ENCODE assay signal across 9 cellular contexts in genomic region chr2:70947556-70948184, GRCh38. TPM values are rescaled to one million over a fixed set of nuclear protein-coding genes. Genes with fewer than 3 reads are reported as not detected.
DNase-seq lines count a peak whose midpoint lies in the region; ATAC-seq, FAIRE-seq and TF ChIP-seq lines count a peak whose summit lies in the region.
"Had no signal": no experiment of that assay in that cellular context is flagged by ENCODE, and none has a peak within 500 bp of the region (broad histone marks: within the 10 kb centered on the region; RNA-seq: fewer than 3 reads in every experiment).

No MANE protein-coding gene starts in this region.

- H4K5ac ChIP-seq in H1 (ENCODE audit: insufficient read length, low read depth, low read length): no peak overlapping the region

- H4K20me1 ChIP-seq in H1 (replicated peaks in 1 of 2; ENCODE audit: control insufficient read depth in 1 of 2, insufficient read depth in 2 of 2, low read length in 2 of 2): peaks cover 0 to 2% of the 10 kb centered on the region in 2 experiments

- H3K4me2 ChIP-seq in H1 (ENCODE audit: insufficient read depth in 1 of 2, low read depth in 2 of 2, low read length in 2 of 2): peak overlapping the region in 1 of 2 experiments; percentile 26; a peak in 1 of 4 replicates

- peaks cover 11 to 29% (median 26%) of the 10 kb centered on the region in 4 experiments for H3K27me3 ChIP-seq in H1 (replicated peaks in 1 of 4; ENCODE audit: control insufficient read depth in 3 of 4, extremely low read depth in 1 of 4, insufficient read depth in 3 of 4, low read length in 3 of 4)

- H4K91ac ChIP-seq in H1 (replicated peaks; ENCODE audit: insufficient read length, low read length): no peak overlapping the region

- no peaks in the 10 kb centered on the region for H3K36me3 ChIP-seq in H1 (ENCODE audit: control insufficient read depth in 2 of 4, insufficient read depth in 4 of 4, low read length in 3 of 4)
- H3K36me3 ChIP-seq: transverse colon had no signal

- no peak overlapping the region for H3K14ac ChIP-seq in H1 (ENCODE audit: insufficient read length)

- H3K79me1 ChIP-seq in H1 (ENCODE audit: low read depth, low read length): no peaks in the 10 kb centered on the region

- no peak overlapping the region for H3K56ac ChIP-seq in H1 (replicated peaks; ENCODE audit: insufficient read length, low read depth, low read length)

- no peak overlapping the region for H2BK120ac ChIP-seq in H1 (replicated peaks; ENCODE audit: low read depth, low read length)

- peaks cover 2 to 14% (median 10%) of the 10 kb centered on the region in 4 experiments for H3K4me1 ChIP-seq in H1 (replicated peaks in 1 of 4; ENCODE audit: control insufficient read depth in 3 of 4, insufficient read depth in 4 of 4, low read length in 3 of 4)

- peak overlapping the region in 1 of 4 experiments; percentile 46; a peak in 1 of 8 replicates for H3K4me3 ChIP-seq in H1 (ENCODE audit: extremely low read depth in 1 of 4, insufficient read depth in 2 of 4, low read depth in 3 of 4, low read length in 4 of 4)
- no peak overlapping the region for H3K4me3 ChIP-seq in retinal pigment epithelial cell (ENCODE audit: low read length)

- TF ChIP-seq CTCF in H1 (IDR thresholded peaks at IDR 0.05; ENCODE audit: control extremely low read depth in 1 of 3, insufficient read depth in 1 of 3, low read depth in 1 of 3, low read length in 3 of 3) (no peak), retinal pigment epithelial cell (conservative IDR thresholded peaks at IDR 0.05; ENCODE audit: low read depth, low read length) (no peak)

- TF ChIP-seq EP300 in H1 (IDR thresholded peaks at IDR 0.05; ENCODE audit: borderline replicate concordance in 1 of 2, low read depth in 2 of 2, low read length in 2 of 2): no peak

- H3K23ac ChIP-seq in H1 (ENCODE audit: insufficient read length): no peak overlapping the region

- H2BK12ac ChIP-seq in H1 (ENCODE audit: low read depth, low read length): no peak overlapping the region; the same call in 1 of the 2 replicates

- DNase-seq in GM04504 (ENCODE audit: low read depth) (peak; percentile 19), RKO (ENCODE audit: low spot score) (peak; percentile 93), H1 (ENCODE audit: low read depth in 1 of 2, low spot score in 2 of 2) (no peak), retinal pigment epithelial cell (ENCODE audit: low read depth) (peak; percentile 65), cerebellum (ENCODE audit: low spot score) (no peak), putamen (ENCODE audit: low spot score) (no peak), SIG-M5 (lab: John Stamatoyannopoulos, UW) (no peak)

- POLR2A ChIA-PET in H1 (lab: Charles Lee; ENCODE audit: partially characterized antibody): interaction anchor here (0.9 kb wide), 1 partner anchor 77 kb away, joined by 3 read pairs; no protein-coding TSS in a partner anchor

- no peak overlapping the region for H3K9ac ChIP-seq in H1 (replicated peaks in 1 of 4; ENCODE audit: extremely low read depth in 1 of 4, low read depth in 3 of 4, low read length in 3 of 4)

- no peak overlapping the region for H3K18ac ChIP-seq in H1 (ENCODE audit: extremely low read depth, low read length)

- no peaks in the 10 kb centered on the region for H3K9me3 ChIP-seq in H1 (ENCODE audit: insufficient read depth in 2 of 2, low read depth in 1 of 2, low read length in 1 of 2)
- H3K9me3 ChIP-seq: transverse colon had no signal

- CTCF ChIA-PET in H1 (lab: Charles Lee; ENCODE audit: partially characterized antibody): interaction anchor here (0.6 to 22.0 kb wide), 46 partner anchors 11 to 1051 kb away, joined by 3 to 513 read pairs (median 5); partner anchors contain the start of genes ANKRD53, ATP6V1B1 and FIGLA

- no peak for ATAC-seq in GM19395 (IDR thresholded peaks at IDR 0.05; ENCODE audit: unreplicated experiment)

- FAIRE-seq in H1 (lab: Jason Lieb, UNC): no peak

- TF ChIP-seq POLR2A in H1 (IDR thresholded peaks at IDR 0.05; ENCODE audit: control extremely low read depth in 1 of 2, low read depth in 2 of 2, low read length in 2 of 2): no peak

- no peaks in the 10 kb centered on the region; the same call in 1 of the 2 replicates for H3K23me2 ChIP-seq in H1 (ENCODE audit: low read depth, low read length)

- no peak overlapping the region for H2BK20ac ChIP-seq in H1 (ENCODE audit: low read length)

- H3K4ac ChIP-seq in H1 (replicated peaks; ENCODE audit: insufficient read length, low read depth, low read length): no peak overlapping the region

- H3K79me2 ChIP-seq in H1 (ENCODE audit: control insufficient read depth in 1 of 2, insufficient read depth in 2 of 2, low read length in 2 of 2): no peaks in the 10 kb centered on the region

- H2AFZ ChIP-seq in H1 (ENCODE audit: low read length): no peak overlapping the region

- H3K27ac ChIP-seq in H1 (ENCODE audit: low read depth, low read length): no peak overlapping the region
- H3K27ac ChIP-seq: transverse colon had no signal

- no peak overlapping the region for H2BK15ac ChIP-seq in H1 (ENCODE audit: low read length)

- no peak overlapping the region for H4K8ac ChIP-seq in H1 (ENCODE audit: extremely low read depth, insufficient read depth, low read length)

- 50% methylated on average over 11 of the region's 11 CpGs; no CpG with 5 or more reads in 1 of the 2 experiments for WGBS in H1 (ENCODE audit: extremely low coverage in 1 of 2, insufficient coverage in 1 of 2, insufficient read length in 1 of 2, insufficient replicate concordance in 2 of 2, low coverage in 1 of 2, low lambda C conversion rate in 2 of 2, missing lambda C conversion rate in 1 of 2), 2 experiments

- no peak overlapping the region for H2AK5ac ChIP-seq in H1 (ENCODE audit: low read depth, low read length)

- no peak overlapping the region for H2BK5ac ChIP-seq in H1 (ENCODE audit: low read depth, low read length)

- TF ChIP-seq RAD21 in H1 (IDR thresholded peaks at IDR 0.05 in 1 of 2, conservative IDR thresholded peaks at IDR 0.05 in 1 of 2; ENCODE audit: low read depth in 2 of 2, low read length in 2 of 2): no peak

TF ChIP-seq in H1, 55 proteins besides CTCF, POLR2A, EP300 and RAD21:
- TF ChIP-seq MAFK (IDR thresholded peaks at IDR 0.05; ENCODE audit: low read depth, low read length): no peak
- TF ChIP-seq SUZ12 (IDR thresholded peaks at IDR 0.05; ENCODE audit: low read length): peak; percentile 45; the same call in 1 of the 2 replicates

RNA-seq across cellular contexts. Expression of gene ATP6V1B1, which starts 12.0 kb away (rescaled TPM):
- not detected in 2 replicates for total RNA-seq in H1 (2021; fragmentation: NEBNext Ultra II Directional; extraction: Animal tissue kit (Norgen Biotek cat#: 25700))
- polyA plus RNA-seq in H1 (2011; rRNA removed): 0.17 TPM in 1 of 2 replicates, not detected in the other
- not detected for polyA plus RNA-seq in H1 (2011; cell fraction: cytosol; rRNA removed)
- polyA plus RNA-seq in H1 (2011; cell fraction: nucleus; rRNA removed): 0.31 TPM
- 0.18 to 0.19 TPM in 2 of 4 replicates, not detected in the others for polyA plus RNA-seq in H1 (2012, experiment 1 of 2)
- not detected for polyA plus RNA-seq in H1 (2012, experiment 2 of 2)
- 0.04 TPM for polyA plus RNA-seq in H1 (2013, experiment 1 of 2)
- polyA plus RNA-seq in H1 (2013, experiment 2 of 2): not detected
- not detected in 2 replicates for polyA minus RNA-seq in H1 (2011; rRNA and poly(A)+ RNA removed)
- not detected for polyA minus RNA-seq in H1 (2011; cell fraction: cytosol; rRNA and poly(A)+ RNA removed)
- polyA minus RNA-seq in H1 (2011; cell fraction: nucleus; rRNA and poly(A)+ RNA removed): not detected
- not detected for total RNA-seq in cerebellum
- total RNA-seq: transverse colon had no signal

RNA-seq across cellular contexts. Expression of gene ANKRD53, which starts 30.8 kb away (rescaled TPM):
- 0.39 and 0.55 TPM in 2 replicates for total RNA-seq in H1 (2021; fragmentation: NEBNext Ultra II Directional; extraction: Animal tissue kit (Norgen Biotek cat#: 25700))
- polyA plus RNA-seq in H1 (2011; rRNA removed): 0.53 and 0.70 TPM in 2 replicates
- 0.27 TPM for polyA plus RNA-seq in H1 (2011; cell fraction: cytosol; rRNA removed)
- polyA plus RNA-seq in H1 (2011; cell fraction: nucleus; rRNA removed): 0.64 TPM
- 0.49 to 0.90 TPM (median 0.61 TPM) in 4 replicates for polyA plus RNA-seq in H1 (2012, experiment 1 of 2)
- polyA plus RNA-seq in H1 (2012, experiment 2 of 2): 0.39 TPM
- 0.77 TPM for polyA plus RNA-seq in H1 (2013, experiment 1 of 2)
- 0.75 TPM for polyA plus RNA-seq in H1 (2013, experiment 2 of 2)
- polyA minus RNA-seq in H1 (2011; rRNA and poly(A)+ RNA removed): 0.47 and 0.61 TPM in 2 replicates
- not detected for polyA minus RNA-seq in H1 (2011; cell fraction: cytosol; rRNA and poly(A)+ RNA removed)
- polyA minus RNA-seq in H1 (2011; cell fraction: nucleus; rRNA and poly(A)+ RNA removed): 2.1 TPM
- total RNA-seq in cerebellum: 2.3 TPM

RNA-seq across cellular contexts. Expression of gene TEX261, which starts 47.0 kb away (rescaled TPM):
- 24.3 and 25.2 TPM in 2 replicates for total RNA-seq in H1 (2021; fragmentation: NEBNext Ultra II Directional; extraction: Animal tissue kit (Norgen Biotek cat#: 25700))
- 30.1 and 31.2 TPM in 2 replicates for polyA plus RNA-seq in H1 (2011; rRNA removed)
- 20.9 TPM for polyA plus RNA-seq in H1 (2011; cell fraction: cytosol; rRNA removed)
- 45.3 TPM for polyA plus RNA-seq in H1 (2011; cell fraction: nucleus; rRNA removed)
- 15.6 to 18.4 TPM (median 17.5 TPM) in 4 replicates for polyA plus RNA-seq in H1 (2012, experiment 1 of 2)
- 16.0 TPM for polyA plus RNA-seq in H1 (2012, experiment 2 of 2)
- 27.3 TPM for polyA plus RNA-seq in H1 (2013, experiment 1 of 2)
- 37.1 TPM for polyA plus RNA-seq in H1 (2013, experiment 2 of 2)
- polyA minus RNA-seq in H1 (2011; rRNA and poly(A)+ RNA removed): 32.0 and 32.9 TPM in 2 replicates
- 11.2 TPM for polyA minus RNA-seq in H1 (2011; cell fraction: cytosol; rRNA and poly(A)+ RNA removed)
- 17.3 TPM for polyA minus RNA-seq in H1 (2011; cell fraction: nucleus; rRNA and poly(A)+ RNA removed)
- total RNA-seq in cerebellum: 20.3 TPM

RNA-seq across cellular contexts. Expression of gene VAX2, which starts 47.3 kb away (rescaled TPM):
- total RNA-seq in H1 (2021; fragmentation: NEBNext Ultra II Directional; extraction: Animal tissue kit (Norgen Biotek cat#: 25700)): not detected in 2 replicates
- not detected in 2 replicates for polyA plus RNA-seq in H1 (2011; rRNA removed)
- 0.04 TPM for polyA plus RNA-seq in H1 (2011; cell fraction: cytosol; rRNA removed)
- polyA plus RNA-seq in H1 (2011; cell fraction: nucleus; rRNA removed): 0.14 TPM
- not detected in 4 replicates for polyA plus RNA-seq in H1 (2012, experiment 1 of 2)
- not detected for polyA plus RNA-seq in H1 (2012, experiment 2 of 2)
- not detected for polyA plus RNA-seq in H1 (2013, experiment 1 of 2)
- polyA plus RNA-seq in H1 (2013, experiment 2 of 2): not detected
- not detected in 2 replicates for polyA minus RNA-seq in H1 (2011; rRNA and poly(A)+ RNA removed)
- polyA minus RNA-seq in H1 (2011; cell fraction: cytosol; rRNA and poly(A)+ RNA removed): not detected
- not detected for polyA minus RNA-seq in H1 (2011; cell fraction: nucleus; rRNA and poly(A)+ RNA removed)
- 0.82 TPM for total RNA-seq in cerebellum
- total RNA-seq: transverse colon had no signal

Comparison
In these comparisons a context has a peak if more than half of its experiments do, and no peak if none do; other contexts are left out.
1. DNase-seq: peak in GM04504 (single experiment), RKO (single experiment) and retinal pigment epithelial cell (single experiment); none in H1 (0 of 2), cerebellum (single experiment), putamen (single experiment) and SIG-M5 (single experiment).